Comparison of ENCODE assay signal across 1 cellular context in the genomic region with DNA sequence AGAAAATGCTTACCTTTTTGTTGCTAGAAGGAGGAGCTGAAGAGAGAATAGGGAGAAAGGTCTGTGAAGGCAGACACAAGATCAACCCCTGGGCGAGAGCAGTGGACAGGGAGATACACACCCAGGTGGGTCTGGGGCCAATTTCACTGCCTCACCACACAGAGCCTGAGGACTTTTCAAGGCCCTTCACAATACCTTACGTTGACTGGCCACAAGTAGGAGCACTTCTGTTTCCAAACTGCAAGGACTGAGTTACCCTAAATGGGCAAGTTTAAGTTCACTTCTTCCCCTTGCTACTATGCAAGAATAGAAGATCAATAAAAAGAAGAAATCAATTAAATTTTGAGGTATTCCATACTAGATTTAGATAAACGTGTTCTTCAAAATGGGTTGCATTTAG.
TF ChIP-seq lines count a peak whose summit lies in the region.

No MANE protein-coding gene starts in this region.

TF ChIP-seq in GM12878, 131 proteins besides CTCF, POLR2A, EP300 and RAD21 (continued from another document):
- no peak for TF ChIP-seq IRF5 (IDR thresholded peaks at IDR 0.05; ENCODE audit: borderline replicate concordance)
TF ChIP-seq in GM12878: peak in this region for 6.
